Comparison of ENCODE assay signal across 8 cellular contexts in the genomic region with DNA sequence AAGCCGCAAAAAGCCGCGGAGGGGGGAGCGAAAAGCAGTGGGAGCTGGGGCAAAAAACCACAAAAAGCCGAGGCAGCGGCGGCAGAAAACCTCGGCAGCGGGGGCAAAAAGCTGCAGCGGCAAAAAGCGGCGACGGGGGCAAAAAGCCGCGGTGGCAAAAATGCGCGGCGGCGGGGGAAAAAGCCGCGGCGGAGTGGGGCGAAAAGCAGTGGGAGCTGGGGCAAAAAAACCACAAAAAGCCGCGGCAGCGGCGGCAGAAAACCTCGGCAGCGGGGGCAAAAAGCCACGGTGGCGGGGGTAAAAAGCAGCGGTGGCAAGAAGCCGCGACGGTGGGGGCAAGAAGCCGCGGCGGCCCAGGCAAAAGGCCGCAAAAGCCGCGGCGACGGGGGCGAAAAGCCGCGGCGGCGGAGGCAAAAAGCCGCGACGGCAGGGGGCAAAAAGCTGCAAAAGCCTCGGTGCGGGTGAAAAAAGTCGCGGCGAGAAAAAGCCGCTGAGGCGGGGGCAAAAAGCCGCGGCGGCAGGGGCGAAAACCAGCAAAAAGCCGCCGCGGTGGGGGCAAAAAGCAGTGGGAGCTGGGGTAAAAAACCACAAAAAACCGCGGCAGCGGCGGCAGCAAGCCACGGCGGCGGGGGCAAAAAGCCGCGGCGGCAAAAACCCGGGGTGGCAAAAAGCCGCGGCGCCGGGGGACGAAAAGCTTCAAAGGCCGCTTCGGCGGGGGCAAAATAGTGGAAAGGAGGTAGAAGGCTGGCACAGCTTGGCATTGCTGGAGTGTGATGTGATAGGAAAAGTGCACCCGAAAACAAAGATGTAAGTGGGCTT.
DNase-seq lines count a peak whose midpoint lies in the region; ATAC-seq, FAIRE-seq and TF ChIP-seq lines count a peak whose summit lies in the region.

No MANE protein-coding gene starts in this region.

- WGBS in thymus = 1% methylated on average over 85 of the region's 85 CpGs

- no peak overlapping the region for H3K27ac ChIP-seq in keratinocyte (ENCODE audit: control insufficient read depth, insufficient read depth, low read length)
- no peak overlapping the region for H3K27ac ChIP-seq in thymus (ENCODE audit: low read depth)

- DNase-seq in activated gamma-delta T cell treated with Interleukin-2 at 50 U/mL for 16 hours (peak; percentile 12), activated gamma-delta T cell (lab: John Stamatoyannopoulos, UW) (no peak), keratinocyte (ENCODE audit: low read depth, low spot score) (no peak), NCI-H446 (lab: John Stamatoyannopoulos, UW) (no peak), G401 (ENCODE audit: low spot score) (no peak), NCI-H1105 treated with DMSO at 0.1 percent for 48 hours (lab: John Stamatoyannopoulos, UW) (no peak)
- DNase-seq in activated T-cell treated with anti-CD3 and anti-CD28 coated beads, Interleukin-2, amount 50 U/mL, for 72 hours = peak in 1 of 2 donors; percentile 4

- FAIRE-seq in keratinocyte (lab: Jason Lieb, UNC) = no peak

- TF ChIP-seq CTCF in keratinocyte (optimal IDR thresholded peaks at IDR 0.05 in 1 of 3, IDR thresholded peaks at IDR 0.05 in 1 of 3, conservative IDR thresholded peaks at IDR 0.05 in 1 of 3; ENCODE audit: extremely low read depth in 1 of 3, insufficient read depth in 2 of 3, low read length in 3 of 3) = no peak

- no peaks in the 10 kb centered on the region for H4K20me1 ChIP-seq in keratinocyte (ENCODE audit: control insufficient read depth, extremely low read depth, insufficient read depth, low read length)

- peaks cover 27% of the 10 kb centered on the region for H3K27me3 Mint-ChIP-seq in activated T-cell treated with anti-CD3 and anti-CD28 coated beads, Interleukin-2, amount 50 U/mL, for 72 hours (ENCODE audit: low read depth)

- H3K4me3 ChIP-seq in keratinocyte (ENCODE audit: control insufficient read depth in 2 of 3, extremely low read depth in 1 of 3, insufficient read depth in 2 of 3, low read depth in 1 of 3, low read length in 3 of 3) = peak overlapping the region in 2 of 3 experiments; percentile 18 to 29
- H3K4me3 ChIP-seq in thymus (ENCODE audit: low read length) = peak overlapping the region; percentile 38

- H3K9me3 ChIP-seq in keratinocyte (ENCODE audit: control insufficient read depth, low read depth, low read length) (no peaks in the 10 kb centered on the region), thymus (ENCODE audit: control insufficient read depth) (no peaks in the 10 kb centered on the region)

- H3K9me3 Mint-ChIP-seq in activated T-cell treated with anti-CD3 and anti-CD28 coated beads, Interleukin-2, amount 50 U/mL, for 72 hours = no peaks in the 10 kb centered on the region

- in situ Hi-C loops in G401 (cut with HindIII; ENCODE audit: low sequenced_read_pairs) = no loop called here

- H3K4me2 ChIP-seq in keratinocyte (ENCODE audit: control insufficient read depth, extremely low read depth, insufficient read depth, low read depth, low read length) = peak overlapping the region; percentile 56

- H3K79me2 ChIP-seq in keratinocyte (ENCODE audit: control insufficient read depth, insufficient read depth, low read length) = no peaks in the 10 kb centered on the region

- H3K9ac ChIP-seq in keratinocyte (ENCODE audit: control insufficient read depth, extremely low read depth, insufficient read depth, low read length) = no peak overlapping the region

- no peak for ATAC-seq in activated T-cell treated with anti-CD3 and anti-CD28 coated beads, Interleukin-2, amount 50 U/mL, for 72 hours (replicated peaks in 1 of 2)

- H3K4me1 ChIP-seq in keratinocyte (ENCODE audit: control insufficient read depth, extremely low read depth, insufficient read depth, low read length) (peaks cover 5% of the 10 kb centered on the region), thymus (ENCODE audit: control insufficient read depth, insufficient read depth, low read length) (no peaks in the 10 kb centered on the region)

- dilution Hi-C loops in keratinocyte (cut with MboI; ENCODE audit: extremely low pct_ligation_motif_present, low sequenced_read_pairs) = no loop called here

- H3K4me1 Mint-ChIP-seq in activated T-cell treated with anti-CD3 and anti-CD28 coated beads, Interleukin-2, amount 50 U/mL, for 72 hours (ENCODE audit: low read depth) = peaks cover 5% of the 10 kb centered on the region

- no peak overlapping the region for H3K27ac Mint-ChIP-seq in activated T-cell treated with anti-CD3 and anti-CD28 coated beads, Interleukin-2, amount 50 U/mL, for 72 hours

- no peaks in the 10 kb centered on the region for H3K36me3 ChIP-seq in keratinocyte (ENCODE audit: control insufficient read depth in 2 of 2, extremely low read depth in 1 of 2, insufficient read depth in 2 of 2, low read length in 2 of 2)
- no peaks in the 10 kb centered on the region for H3K36me3 ChIP-seq in thymus (ENCODE audit: control insufficient read depth, insufficient read depth)

- no peak overlapping the region for H2AFZ ChIP-seq in keratinocyte (ENCODE audit: control insufficient read depth, low read length)

- H3K27me3 ChIP-seq in keratinocyte (ENCODE audit: control insufficient read depth, extremely low read depth, insufficient read depth, low read length) = peaks cover 16% of the 10 kb centered on the region
- peaks cover 5% of the 10 kb centered on the region for H3K27me3 ChIP-seq in thymus (ENCODE audit: control insufficient read depth, insufficient read depth)

- no peaks in the 10 kb centered on the region for H3K9me1 ChIP-seq in keratinocyte (ENCODE audit: control insufficient read depth, extremely low read depth, insufficient read depth, low read length)

- H3K36me3 Mint-ChIP-seq in activated T-cell treated with anti-CD3 and anti-CD28 coated beads, Interleukin-2, amount 50 U/mL, for 72 hours (ENCODE audit: insufficient read depth in 2 of 2) = no peaks in the 10 kb centered on the region

- peak overlapping the region; percentile 38 to 59 for H3K4me3 Mint-ChIP-seq in activated T-cell treated with anti-CD3 and anti-CD28 coated beads, Interleukin-2, amount 50 U/mL, for 72 hours
